ENCODE assay signal across 21 cellular contexts in the genomic region with DNA sequence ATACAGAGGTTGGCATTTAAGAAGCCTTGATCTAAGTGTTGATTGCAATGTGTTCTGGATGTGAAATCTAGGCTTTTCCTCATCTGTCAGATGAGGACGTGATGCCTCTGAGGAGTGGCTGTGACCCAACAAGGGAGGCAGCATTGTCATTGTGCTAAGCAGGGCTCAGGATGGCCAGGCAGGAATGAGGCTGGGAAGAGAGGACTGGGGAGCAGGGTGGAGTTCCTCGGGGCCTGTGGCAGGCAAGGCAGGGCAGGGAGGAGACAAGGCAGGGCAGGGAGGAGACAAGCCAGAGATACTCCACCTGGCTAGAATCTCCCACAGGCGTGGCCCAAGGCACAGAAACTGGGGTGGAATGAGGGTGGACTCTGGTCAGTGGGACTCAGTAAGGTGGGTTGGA.
"Had no signal": no experiment of that assay in that cellular context is flagged by ENCODE, and none has a peak within 500 bp of the region (broad histone marks: within the 10 kb centered on the region; RNA-seq: fewer than 3 reads in every experiment).

No MANE protein-coding gene starts in this region.

- DNase-seq: cortex of kidney; effector memory CD8-positive, alpha-beta T cell; foreskin fibroblast; heart left ventricle; kidney; mucosa of descending colon; naive B cell; stimulated activated CD4-positive, alpha-beta T cell treated with anti-CD3 and anti-CD28 coated beads, Interleukin-2, amount 100 ng/mL, for 24 hours; stimulated activated CD4-positive, alpha-beta T cell treated with anti-CD3 and anti-CD28 coated beads, Interleukin-4, amount 100 ng/mL, for 24 hours; stimulated activated naive CD4-positive, alpha-beta T cell treated with Interleukin-2 at 50 U/mL for 16 hours; stomach; thyroid gland; trophoblast cell had no signal

- H3K4me3 Mint-ChIP-seq: effector memory CD8-positive, alpha-beta T cell; memory B cell; mesothelial cell of epicardium; naive B cell; natural killer cell treated with Interleukin-12 subunit alpha and Interleukin-12 subunit beta and Interleukin-15 and Interleukin-18, amount 100 ng/mL, for 72 hours; neural crest cell; stimulated activated effector memory CD8-positive, alpha-beta T cell treated with anti-CD3 and anti-CD28 coated beads, Interleukin-12 subunit alpha, Interleukin-12 subunit beta, amount 100 ng/mL, for 72 hours had no signal

- H3K36me3 Mint-ChIP-seq: memory B cell; mesothelial cell of epicardium; natural killer cell treated with Interleukin-12 subunit alpha and Interleukin-12 subunit beta and Interleukin-15 and Interleukin-18, amount 100 ng/mL, for 72 hours; stimulated activated effector memory CD8-positive, alpha-beta T cell treated with anti-CD3 and anti-CD28 coated beads, Interleukin-12 subunit alpha, Interleukin-12 subunit beta, amount 100 ng/mL, for 72 hours had no signal

- ATAC-seq: effector memory CD8-positive, alpha-beta T cell; gastroesophageal sphincter; heart left ventricle; left lobe of liver; mucosa of descending colon; sciatic nerve had no signal

- H3K9me3 Mint-ChIP-seq: memory B cell; natural killer cell treated with Interleukin-12 subunit alpha and Interleukin-12 subunit beta and Interleukin-15 and Interleukin-18, amount 100 ng/mL, for 72 hours; stimulated activated effector memory CD8-positive, alpha-beta T cell treated with anti-CD3 and anti-CD28 coated beads, Interleukin-12 subunit alpha, Interleukin-12 subunit beta, amount 100 ng/mL, for 72 hours had no signal

- H3K27ac Mint-ChIP-seq: effector memory CD8-positive, alpha-beta T cell; memory B cell; mesothelial cell of epicardium; natural killer cell treated with Interleukin-12 subunit alpha and Interleukin-12 subunit beta and Interleukin-15 and Interleukin-18, amount 100 ng/mL, for 72 hours; stimulated activated effector memory CD8-positive, alpha-beta T cell treated with anti-CD3 and anti-CD28 coated beads, Interleukin-12 subunit alpha, Interleukin-12 subunit beta, amount 100 ng/mL, for 72 hours had no signal

- H3K4me1 Mint-ChIP-seq: memory B cell; mesothelial cell of epicardium; neural crest cell; stimulated activated effector memory CD8-positive, alpha-beta T cell treated with anti-CD3 and anti-CD28 coated beads, Interleukin-12 subunit alpha, Interleukin-12 subunit beta, amount 100 ng/mL, for 72 hours had no signal
